In genomic region chr19:44905437-44906160, GRCh38 we compare ENCODE assay signal across 8 cellular contexts. TPM values are rescaled to one million over a fixed set of nuclear protein-coding genes. Genes with fewer than 3 reads are reported as not detected.
DNase-seq lines count a peak whose midpoint lies in the region; ATAC-seq and TF ChIP-seq lines count a peak whose summit lies in the region.

Gene APOE (plus strand): TSS chr19:44905796. CDS start chr19:44906625, 829 bp downstream.

- TF ChIP-seq EP300 in stomach (IDR thresholded peaks at IDR 0.05): no peak

- no peaks in the 10 kb centered on the region for H3K27me3 ChIP-seq in mammary epithelial cell (ENCODE audit: insufficient read depth, low read length)
- H3K27me3 ChIP-seq in kidney epithelial cell (ENCODE audit: control insufficient read depth, insufficient read depth, low read length): peaks cover 17% of the 10 kb centered on the region
- H3K27me3 ChIP-seq in stomach: peaks cover 2 to 46% (median 27%) of the 10 kb centered on the region in 3 donors

- H3K4me1 ChIP-seq in mammary epithelial cell (ENCODE audit: insufficient read depth, low read length) (peaks cover 4% of the 10 kb centered on the region), stomach (peaks cover 21 to 36% (median 28%) of the 10 kb centered on the region in 4 donors)

- ATAC-seq in GM21723 (IDR thresholded peaks at IDR 0.05; ENCODE audit: unreplicated experiment) (no peak), GM18909 (IDR thresholded peaks at IDR 0.05; ENCODE audit: poor library complexity, unreplicated experiment) (no peak)

- intact Hi-C loops in mammary epithelial cell (cut with micrococcal nuclease): loop anchor here (2.0 kb wide), 1 partner anchor 433 kb away; no protein-coding TSS in a partner anchor
- intact Hi-C loops in stomach (cut with DNase I; ENCODE audit: low total_unique reads): no loop called here

- dilution Hi-C loops in mammary epithelial cell (cut with HindIII; ENCODE audit: low sequenced_read_pairs): no loop called here

- H3K79me2 ChIP-seq in mammary epithelial cell (ENCODE audit: insufficient read depth, low read length): no peaks in the 10 kb centered on the region

- DNase-seq in DMS53 (lab: John Stamatoyannopoulos, UW) (peak; percentile 32), DMS53 treated with DMSO at 0.1 percent for 48 hours (lab: John Stamatoyannopoulos, UW; ENCODE audit: unreplicated experiment) (no peak), mammary epithelial cell (no peak), kidney epithelial cell (ENCODE audit: low read depth) (no peak), stomach (no peak), DMS79 treated with DMSO at 0.1 percent for 48 hours (lab: John Stamatoyannopoulos, UW) (no peak)

- no TSS peak for BruUV-seq in mammary epithelial cell (replicated peaks; lab: Mats Ljungman, UMichigan)

- CTCF ChIA-PET in mammary epithelial cell (lab: Charles Lee; ENCODE audit: low non-redundant PET): no interaction called here

- H3K27ac ChIP-seq in mammary epithelial cell (ENCODE audit: insufficient read depth, low read depth, low read length) (no peak within 1 kb of the TSS), stomach (peak within 1 kb of the TSS in 1 of 5 donors; percentile 17)

- TF ChIP-seq CTCF in mammary epithelial cell (conservative IDR thresholded peaks at IDR 0.05 in 1 of 2, IDR thresholded peaks at IDR 0.05 in 1 of 2; ENCODE audit: extremely low read depth in 1 of 2, insufficient read depth in 1 of 2, low read depth in 1 of 2, low read length in 2 of 2): no peak
- TF ChIP-seq CTCF in kidney epithelial cell (IDR thresholded peaks at IDR 0.05; ENCODE audit: insufficient read depth, low read length, poor library complexity, severe bottlenecking): no peak
- no peak for TF ChIP-seq CTCF in stomach (IDR thresholded peaks at IDR 0.05)

- no peak within 1 kb of the TSS for H3K9ac ChIP-seq in mammary epithelial cell (ENCODE audit: insufficient read depth, low read length)

- peaks cover 4% of the 10 kb centered on the region for H3K36me3 ChIP-seq in mammary epithelial cell (ENCODE audit: insufficient read depth, low read length)
- H3K36me3 ChIP-seq in kidney epithelial cell (ENCODE audit: control insufficient read depth, insufficient read depth, low read length): peaks cover 2% of the 10 kb centered on the region
- H3K36me3 ChIP-seq in stomach: peaks cover 24 to 32% (median 29%) of the 10 kb centered on the region in 4 donors

- peak within 1 kb of the TSS; percentile 53 for H2AFZ ChIP-seq in mammary epithelial cell (ENCODE audit: low read depth, low read length)

- TF ChIP-seq POLR2A in stomach (IDR thresholded peaks at IDR 0.05): no peak

- no peaks in the 10 kb centered on the region for H3K9me3 ChIP-seq in mammary epithelial cell (replicated peaks; ENCODE audit: insufficient read depth, low read length)
- no peaks in the 10 kb centered on the region for H3K9me3 ChIP-seq in stomach

- H3K4me3 ChIP-seq in mammary epithelial cell (replicated peaks in 1 of 3; ENCODE audit: insufficient read depth in 1 of 3, low read depth in 2 of 3, low read length in 3 of 3) (peak within 1 kb of the TSS in 1 of 3 experiments; percentile 45), kidney epithelial cell (ENCODE audit: low read depth, low read length) (peak within 1 kb of the TSS; percentile 6), stomach (peak within 1 kb of the TSS in 3 of 4 donors; percentile 26 to 32 (median 28))

- WGBS in mammary epithelial cell (ENCODE audit: low coverage, missing lambda C conversion rate): 13% methylated on average over 14 of the region's 20 CpGs
- WGBS in stomach, 5 donors: 2 to 3% (median 3%) methylated on average over 18 to 20 of the region's 20 CpGs

- peak within 1 kb of the TSS; percentile 59 for H3K4me2 ChIP-seq in mammary epithelial cell (ENCODE audit: insufficient read depth, low read depth, low read length)

- H4K20me1 ChIP-seq in mammary epithelial cell (ENCODE audit: insufficient read depth, low read length): no peaks in the 10 kb centered on the region

- in situ Hi-C loops in mammary epithelial cell (cut with MboI; ENCODE audit: low sequenced_read_pairs in 2 of 2): no loop called here

RNA-seq across cellular contexts. Expression of gene APOE, which starts in this region (rescaled TPM):
- total RNA-seq in mammary epithelial cell (100 to 1,000 TPM in 1 of 2 donors, 10 to 100 TPM in 1; 11.9 to 202 TPM), kidney epithelial cell (89.0 and 98.1 TPM in 2 replicates), stomach (100 to 1,000 TPM in 3 of 5 donors, 10 to 100 TPM in 2; 13.4 to 485 (median 235) TPM)
- polyA plus RNA-seq in mammary epithelial cell (19.9 TPM), stomach (100 to 1,000 TPM in 1 of 3 donors, 10 to 100 TPM in 2; 35.1 to 166 (median 72.2) TPM)
- polyA minus RNA-seq in mammary epithelial cell: 1.4 TPM
